11 cellular contexts compared by ENCODE assay signal in genomic region chr19:1649706-1650626, GRCh38. TPM values are rescaled to one million over a fixed set of nuclear protein-coding genes. Genes with fewer than 3 reads are reported as not detected.
DNase-seq lines count a peak whose midpoint lies in the region; ATAC-seq, FAIRE-seq and TF ChIP-seq lines count a peak whose summit lies in the region.
"Had no signal": no experiment of that assay in that cellular context is flagged by ENCODE, and none has a peak within 500 bp of the region (broad histone marks: within the 10 kb centered on the region; RNA-seq: fewer than 3 reads in every experiment).

No MANE protein-coding gene starts in this region.

- no peak for TF ChIP-seq CTCF in Panc1 (IDR thresholded peaks at IDR 0.05)
- no peak for TF ChIP-seq CTCF in epithelial cell of esophagus (IDR thresholded peaks at IDR 0.05; ENCODE audit: insufficient read depth, low read depth, low read length, missing control alignments)
- TF ChIP-seq CTCF in sigmoid colon (IDR thresholded peaks at IDR 0.05), result no peak

- H3K4me1 ChIP-seq in Panc1 (ENCODE audit: control insufficient read depth, insufficient read depth, low read length), result peaks cover 4% of the 10 kb centered on the region
- peaks cover 0 to 24% (median 17%) of the 10 kb centered on the region in 4 donors for H3K4me1 ChIP-seq in sigmoid colon

- in situ Hi-C loops in Panc1 (cut with HindIII; ENCODE audit: low pct_unique_long_range_greater_than_20kb, low sequenced_read_pairs), result no loop called here

- no TSS peak for BruUV-seq in Panc1 (replicated peaks; lab: Mats Ljungman, UMichigan)

- CTCF ChIA-PET in Panc1 (lab: Charles Lee), result interaction anchor here (0.6 kb wide), 1 partner anchor 200 kb away, joined by 3 read pairs; no protein-coding TSS in a partner anchor

- intact Hi-C loops in Panc1 (cut with micrococcal nuclease; ENCODE audit: unreplicated experiment) (no loop called here), sigmoid colon (cut with DNase I) (loop anchor here (2.0 kb wide), 1 partner anchor 35 kb away; no protein-coding TSS in a partner anchor)

- no peak for ATAC-seq in Panc1
- ATAC-seq in HG02678 (IDR thresholded peaks at IDR 0.05; ENCODE audit: unreplicated experiment), result no peak

- no peak for DNase-seq in GM18507 (ENCODE audit: extremely low spot score, insufficient read length, low read depth)
- DNase-seq in Panc1 (ENCODE audit: low read depth, low spot score), result no peak
- DNase-seq in epithelial cell of esophagus (ENCODE audit: low read depth), result no peak
- no peak for DNase-seq in sigmoid colon
- DNase-seq in NOMO-1 treated with dmso at 0.1 percent for 144 hours (lab: John Stamatoyannopoulos, UW; ENCODE audit: unreplicated experiment), result no peak
- DNase-seq in NCI-H2196 treated with DMSO at 0.1 percent for 48 hours (lab: John Stamatoyannopoulos, UW; ENCODE audit: unreplicated experiment), result no peak
- DNase-seq in SKM-1 (lab: John Stamatoyannopoulos, UW; ENCODE audit: unreplicated experiment), result no peak
- DNase-seq: substantia nigra had no signal

- FAIRE-seq in GM18507 (lab: Jason Lieb, UNC), result peak; percentile 61
- FAIRE-seq: TTC549 had no signal

- TF ChIP-seq EP300 in sigmoid colon (IDR thresholded peaks at IDR 0.05), result no peak

- H3K4me3 ChIP-seq in Panc1 (ENCODE audit: low read depth in 2 of 2, low read length in 2 of 2) (peak overlapping the region; percentile 64 to 68; a peak in 3 of 4 replicates), epithelial cell of esophagus (ENCODE audit: low read length) (peak overlapping the region; percentile 62), sigmoid colon (peak overlapping the region in 2 of 4 donors; percentile 98)

- H3K9me3 ChIP-seq in Panc1 (ENCODE audit: control insufficient read depth, insufficient read depth, low read depth, low read length) (no peaks in the 10 kb centered on the region), sigmoid colon (no peaks in the 10 kb centered on the region)
- H3K9me3 ChIP-seq: prostate gland had no signal

- no peak for TF ChIP-seq POLR2A in sigmoid colon (IDR thresholded peaks at IDR 0.05)

- POLR2A ChIA-PET in Panc1 (lab: Charles Lee), result no interaction called here

- H3K27me3 ChIP-seq in Panc1 (ENCODE audit: control insufficient read depth, insufficient read depth, low read length) (no peaks in the 10 kb centered on the region), sigmoid colon (no peaks in the 10 kb centered on the region)

- H3K36me3 ChIP-seq in Panc1 (ENCODE audit: control insufficient read depth, insufficient read depth, low read length), result no peaks in the 10 kb centered on the region
- H3K36me3 ChIP-seq in sigmoid colon, result peaks cover 0 to 38% (median 11%) of the 10 kb centered on the region in 4 donors
- H3K36me3 ChIP-seq: prostate gland had no signal

- 88 to 94% methylated on average over 20 of the region's 20 CpGs for WGBS in sigmoid colon, 2 donors

- H3K27ac ChIP-seq in Panc1 (ENCODE audit: low read length) (peak overlapping the region; percentile 80; the same call in 1 of the 2 replicates), sigmoid colon (peak overlapping the region in 3 of 4 donors; percentile 85 to 99 (median 89))

RNA-seq across cellular contexts. Expression of gene TCF3, which starts 2.4 kb away (rescaled TPM):
- total RNA-seq in Panc1 (2021; ENCODE audit: unreplicated experiment) (175 TPM), sigmoid colon (10 to 100 TPM; 29.6 to 50.2 (median 31.8) TPM)
- polyA plus RNA-seq in Panc1 (2012; ENCODE audit: insufficient read length), result 220 TPM
- polyA plus RNA-seq in sigmoid colon, result 10 to 100 TPM; 18.6 to 66.9 (median 28.4) TPM

RNA-seq across cellular contexts. Expression of gene UQCR11, which starts 44.7 kb away (rescaled TPM):
- 300 TPM for total RNA-seq in Panc1 (2021; ENCODE audit: unreplicated experiment)
- polyA plus RNA-seq in Panc1 (2012; ENCODE audit: insufficient read length), result 270 TPM
- 100 to 1,000 TPM in 3 of 4 donors, 10 to 100 TPM in 1; 81.1 to 176 (median 122) TPM for total RNA-seq in sigmoid colon
- polyA plus RNA-seq in sigmoid colon, result 100 to 1,000 TPM; 158 to 339 (median 330) TPM

RNA-seq across cellular contexts. Expression of gene MBD3, which starts 57.3 kb away (rescaled TPM):
- total RNA-seq in Panc1 (2021; ENCODE audit: unreplicated experiment) (139 TPM), sigmoid colon (10 to 100 TPM; 52.3 to 88.6 (median 71.3) TPM)
- polyA plus RNA-seq in Panc1 (2012; ENCODE audit: insufficient read length), result 96.7 TPM
- polyA plus RNA-seq in sigmoid colon, result 100 to 1,000 TPM in 1 of 3 donors, 10 to 100 TPM in 2; 26.1 to 105 (median 33.0) TPM
